ENCODE assay signal across 8 cellular contexts in genomic region chr11:569273-569885, GRCh38. TPM values are rescaled to one million over a fixed set of nuclear protein-coding genes. Genes with fewer than 3 reads are reported as not detected.
DNase-seq lines count a peak whose midpoint lies in the region; ATAC-seq and TF ChIP-seq lines count a peak whose summit lies in the region.

No MANE protein-coding gene starts in this region.

- H3K27ac Mint-ChIP-seq in activated naive CD8-positive, alpha-beta T cell treated with anti-CD3 and anti-CD28 coated beads, Interleukin-2, amount 10 ng/mL, durations not matched to agents 7 days and 5 days = peak overlapping the region; percentile 83
- peak overlapping the region in 1 of 2 donors; percentile 25 for H3K27ac Mint-ChIP-seq in stimulated activated naive CD8-positive, alpha-beta T cell treated with anti-CD3 and anti-CD28 coated beads, Interleukin-15, amount 100 ng/mL, for 72 hours

- no peaks in the 10 kb centered on the region for H3K9me3 ChIP-seq in iPS-20b (ENCODE audit: insufficient read depth, low read depth, low read length)

- peaks cover 9% of the 10 kb centered on the region for H3K27me3 Mint-ChIP-seq in activated naive CD8-positive, alpha-beta T cell treated with anti-CD3 and anti-CD28 coated beads, Interleukin-2, amount 10 ng/mL, durations not matched to agents 7 days and 5 days
- peaks cover 5% of the 10 kb centered on the region for H3K27me3 Mint-ChIP-seq in stimulated activated naive CD8-positive, alpha-beta T cell treated with anti-CD3 and anti-CD28 coated beads, Interleukin-15, amount 100 ng/mL, for 72 hours

- peak overlapping the region; percentile 50 for H3K4me3 ChIP-seq in HFF-Myc (replicated peaks; ENCODE audit: low read depth, low read length)
- H3K4me3 ChIP-seq in iPS-20b (ENCODE audit: low read length) = peak overlapping the region; percentile 50

- no peak for ATAC-seq in activated naive CD8-positive, alpha-beta T cell treated with anti-CD3 and anti-CD28 coated beads, Interleukin-2, amount 10 ng/mL, durations not matched to agents 7 days and 5 days (ENCODE audit: low read depth)
- no peak for ATAC-seq in stimulated activated naive CD8-positive, alpha-beta T cell treated with anti-CD3 and anti-CD28 coated beads, Interleukin-15, amount 100 ng/mL, for 72 hours

- H3K4me3 Mint-ChIP-seq in activated naive CD8-positive, alpha-beta T cell treated with anti-CD3 and anti-CD28 coated beads, Interleukin-2, amount 10 ng/mL, durations not matched to agents 7 days and 5 days = peak overlapping the region; percentile 87
- peak overlapping the region; percentile 82 to 96 for H3K4me3 Mint-ChIP-seq in stimulated activated naive CD8-positive, alpha-beta T cell treated with anti-CD3 and anti-CD28 coated beads, Interleukin-15, amount 100 ng/mL, for 72 hours

- no peak for TF ChIP-seq CTCF in HFF-Myc (IDR thresholded peaks at IDR 0.05; ENCODE audit: low read depth, low read length, missing control alignments)

- H3K36me3 Mint-ChIP-seq in activated naive CD8-positive, alpha-beta T cell treated with anti-CD3 and anti-CD28 coated beads, Interleukin-2, amount 10 ng/mL, durations not matched to agents 7 days and 5 days = peaks cover 6% of the 10 kb centered on the region

- no peaks in the 10 kb centered on the region for H3K9me3 Mint-ChIP-seq in activated naive CD8-positive, alpha-beta T cell treated with anti-CD3 and anti-CD28 coated beads, Interleukin-2, amount 10 ng/mL, durations not matched to agents 7 days and 5 days
- no peaks in the 10 kb centered on the region for H3K9me3 Mint-ChIP-seq in stimulated activated naive CD8-positive, alpha-beta T cell treated with anti-CD3 and anti-CD28 coated beads, Interleukin-15, amount 100 ng/mL, for 72 hours

- no peak overlapping the region for H3K9ac ChIP-seq in iPS-20b (ENCODE audit: low read depth, low read length)

- H3K36me3 ChIP-seq in iPS-20b (ENCODE audit: insufficient read depth, low read depth, low read length) = no peaks in the 10 kb centered on the region

- POLR2A ChIA-PET in activated naive CD8-positive, alpha-beta T cell treated with anti-CD3 and anti-CD28 coated beads, Interleukin-2, amount 10 ng/mL, durations not matched to agents 7 days and 5 days (lab: Charles Lee) = interaction anchor here (0.6 to 3.4 kb wide), 10 partner anchors 8 to 276 kb away, joined by 3 to 18 read pairs (median 6); no protein-coding TSS in a partner anchor

- no peak for DNase-seq in HFF-Myc (ENCODE audit: extremely low read depth, low read depth)
- no peak for DNase-seq in activated naive CD8-positive, alpha-beta T cell treated with anti-CD3 and anti-CD28 coated beads, Interleukin-2, amount 10 ng/mL, durations not matched to agents 7 days and 5 days
- DNase-seq in stimulated activated naive CD8-positive, alpha-beta T cell treated with anti-CD3 and anti-CD28 coated beads, Interleukin-15, amount 100 ng/mL, for 72 hours = no peak
- no peak for DNase-seq in NCI-H2227 treated with DMSO at 0.1 percent for 48 hours (lab: John Stamatoyannopoulos, UW)
- DNase-seq in MV-4-11 (lab: John Stamatoyannopoulos, UW) = no peak
- no peak for DNase-seq in NCI-H82 (lab: John Stamatoyannopoulos, UW)
- DNase-seq in inferior parietal cortex (ENCODE audit: extremely low spot score) = no peak

- H3K27me3 ChIP-seq in iPS-20b (ENCODE audit: insufficient read depth, low read length) = peaks cover 36% of the 10 kb centered on the region

- no peaks in the 10 kb centered on the region; the same call in 1 of the 2 replicates for H3K4me1 ChIP-seq in iPS-20b (ENCODE audit: insufficient read depth, low read length)

- peaks cover 7% of the 10 kb centered on the region for H3K4me1 Mint-ChIP-seq in activated naive CD8-positive, alpha-beta T cell treated with anti-CD3 and anti-CD28 coated beads, Interleukin-2, amount 10 ng/mL, durations not matched to agents 7 days and 5 days
- peaks cover 42% of the 10 kb centered on the region for H3K4me1 Mint-ChIP-seq in stimulated activated naive CD8-positive, alpha-beta T cell treated with anti-CD3 and anti-CD28 coated beads, Interleukin-15, amount 100 ng/mL, for 72 hours

- no peak overlapping the region for H3K27ac ChIP-seq in iPS-20b (ENCODE audit: low read length)

RNA-seq across cellular contexts. Expression of gene PHRF1, which starts 6.9 kb away (rescaled TPM):
- total RNA-seq in activated naive CD8-positive, alpha-beta T cell treated with anti-CD3 and anti-CD28 coated beads, Interleukin-2, amount 10 ng/mL, durations not matched to agents 7 days and 5 days = 10 to 100 TPM; 55.4 to 58.9 TPM

RNA-seq across cellular contexts. Expression of gene RASSF7, which starts 8.6 kb away (rescaled TPM):
- 10 to 100 TPM; 36.5 to 41.0 TPM for total RNA-seq in activated naive CD8-positive, alpha-beta T cell treated with anti-CD3 and anti-CD28 coated beads, Interleukin-2, amount 10 ng/mL, durations not matched to agents 7 days and 5 days

RNA-seq across cellular contexts. Expression of gene LMNTD2, which starts 8.8 kb away (rescaled TPM):
- total RNA-seq in activated naive CD8-positive, alpha-beta T cell treated with anti-CD3 and anti-CD28 coated beads, Interleukin-2, amount 10 ng/mL, durations not matched to agents 7 days and 5 days = 1 to 10 TPM; 2.5 to 2.7 TPM

RNA-seq across cellular contexts. Expression of gene LRRC56, which starts 32.1 kb away (rescaled TPM):
- 1 to 10 TPM; 4.3 to 4.7 TPM for total RNA-seq in activated naive CD8-positive, alpha-beta T cell treated with anti-CD3 and anti-CD28 coated beads, Interleukin-2, amount 10 ng/mL, durations not matched to agents 7 days and 5 days

RNA-seq across cellular contexts. Expression of gene HRAS, which starts 34.0 kb away (rescaled TPM):
- 10 to 100 TPM; 47.6 to 49.9 TPM for total RNA-seq in activated naive CD8-positive, alpha-beta T cell treated with anti-CD3 and anti-CD28 coated beads, Interleukin-2, amount 10 ng/mL, durations not matched to agents 7 days and 5 days
